ENCODE assay signal across 11 cellular contexts in the genomic region with DNA sequence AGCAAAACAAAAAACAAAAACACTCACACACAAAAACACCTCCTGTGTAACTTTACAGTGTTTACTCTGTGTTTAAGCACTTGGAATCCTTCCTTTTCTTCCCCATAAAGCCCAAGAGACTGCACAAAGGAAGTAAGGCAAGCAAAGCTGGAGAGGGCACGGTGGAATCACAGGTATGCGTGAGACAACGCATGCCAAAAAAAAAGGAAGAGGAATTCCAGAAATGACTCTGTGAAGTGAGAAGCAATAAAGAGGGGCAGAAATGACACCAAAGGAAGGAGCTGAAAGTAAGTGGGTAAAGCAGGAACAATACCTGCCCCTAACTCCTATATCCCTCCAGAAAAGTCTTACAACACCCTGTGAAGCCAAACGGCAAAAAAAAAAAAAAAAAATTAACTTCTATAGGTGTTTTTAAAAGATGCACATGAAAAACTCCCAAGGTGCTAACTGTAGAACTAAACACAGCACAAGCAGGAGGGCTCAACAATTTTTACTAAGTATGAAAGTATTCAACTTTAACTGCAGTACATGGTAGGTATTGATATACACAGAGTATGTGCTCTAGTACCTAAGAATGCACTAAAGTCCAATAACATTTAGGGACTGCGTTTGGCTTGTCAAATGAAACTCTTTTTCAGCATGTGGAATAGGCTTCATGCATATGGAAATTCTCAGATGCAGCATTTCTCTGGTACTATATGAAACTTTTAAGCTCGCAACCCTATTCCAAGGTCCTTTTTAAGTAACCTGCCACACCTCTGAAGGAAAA. TPM values are rescaled to one million over a fixed set of nuclear protein-coding genes. Genes with fewer than 3 reads are reported as not detected.
A peak's percentile ranks its signal among the peaks of the same experiment; 100 is the strongest.
DNase-seq lines count a peak whose midpoint lies in the region; ATAC-seq, FAIRE-seq and TF ChIP-seq lines count a peak whose summit lies in the region.
"Had no signal": no experiment of that assay in that cellular context is flagged by ENCODE, and none has a peak within 500 bp of the region (broad histone marks: within the 10 kb centered on the region; RNA-seq: fewer than 3 reads in every experiment).

No MANE protein-coding gene starts in this region.

- intact Hi-C loops in gastrocnemius medialis (cut with DNase I; ENCODE audit: low total_unique reads) = no loop called here

- DNase-seq in EL (peak; percentile 68), SK-N-SH (no peak), foreskin keratinocyte (peak; percentile 34 to 68), gastrocnemius medialis (no peak), frontal cortex (ENCODE audit: low spot score in 2 of 2) (no peak)
- DNase-seq in activated CD8-positive, alpha-beta memory T cell treated with anti-CD3 and anti-CD28 coated beads, Interleukin-2, amount 50 U/mL, for 4 hours = no peak
- DNase-seq: activated CD4-positive, alpha-beta T cell treated with anti-CD3 and anti-CD28 coated beads for 48 hours; amygdala; hippocampal formation had no signal

- no peak for TF ChIP-seq EP300 in SK-N-SH (IDR thresholded peaks at IDR 0.05; ENCODE audit: borderline replicate concordance in 1 of 2, low read depth in 1 of 2, low read length in 1 of 2)

- FAIRE-seq in frontal cortex (lab: Jason Lieb, UNC) = no peak

- ATAC-seq in foreskin keratinocyte (no peak), gastrocnemius medialis (no peak), HG02970 (IDR thresholded peaks at IDR 0.05; ENCODE audit: low FRiP score, unreplicated experiment) (no peak), HG02610 (IDR thresholded peaks at IDR 0.05; ENCODE audit: unreplicated experiment) (no peak)

- H3K4me3 ChIP-seq in SK-N-SH (ENCODE audit: low read depth in 2 of 2, low read length in 1 of 2) = peak overlapping the region in 1 of 2 experiments; percentile 30; a peak in 2 of 4 replicates
- no peak overlapping the region for H3K4me3 ChIP-seq in gastrocnemius medialis

- H2AFZ ChIP-seq in SK-N-SH (ENCODE audit: low read depth) = no peak overlapping the region

- H3K4me1 ChIP-seq in SK-N-SH (ENCODE audit: control insufficient read depth in 1 of 2, insufficient read depth in 2 of 2, low read depth in 1 of 2, low read length in 1 of 2) (peaks cover 45 to 65% of the 10 kb centered on the region in 2 experiments), foreskin keratinocyte (peaks cover 85% of the 10 kb centered on the region), gastrocnemius medialis (peaks cover 70 to 73% of the 10 kb centered on the region in 2 donors)

- CTCF ChIA-PET in SK-N-SH (lab: Yijun Ruan, JAX) = interaction anchor here (1.3 kb wide), 1 partner anchor 760 kb away, joined by 3 read pairs; no protein-coding TSS in a partner anchor

- no peak for TF ChIP-seq POLR2A in gastrocnemius medialis (IDR thresholded peaks at IDR 0.05)

- WGBS in SK-N-SH (ENCODE audit: low lambda C conversion rate) = 51% methylated on average over 6 of the region's 6 CpGs

- peak overlapping the region; percentile 48 for H3K4me2 ChIP-seq in SK-N-SH

- H3K9ac ChIP-seq in SK-N-SH = peak overlapping the region; percentile 36

- peaks cover 70 to 87% of the 10 kb centered on the region in 2 experiments for H3K36me3 ChIP-seq in SK-N-SH (replicated peaks in 1 of 2; ENCODE audit: control insufficient read depth in 1 of 2, insufficient read depth in 2 of 2, low read length in 1 of 2)
- no peaks in the 10 kb centered on the region for H3K36me3 ChIP-seq in gastrocnemius medialis

- H4K20me1 ChIP-seq in SK-N-SH (ENCODE audit: insufficient read depth) = peaks cover 88% of the 10 kb centered on the region

- POLR2A ChIA-PET in SK-N-SH (lab: Yijun Ruan, JAX) = no interaction called here

- no peaks in the 10 kb centered on the region for H3K9me3 ChIP-seq in SK-N-SH
- H3K9me3 ChIP-seq in gastrocnemius medialis = no peaks in the 10 kb centered on the region

- H3K27ac ChIP-seq in SK-N-SH (ENCODE audit: low read depth in 2 of 2, low read length in 1 of 2) (peak overlapping the region; percentile 61 to 75; a peak in 3 of 4 replicates), foreskin keratinocyte (peak overlapping the region; percentile 95), gastrocnemius medialis (peak overlapping the region in 3 of 4 donors; percentile 14 to 65 (median 53))

- H3F3A ChIP-seq in SK-N-SH (replicated peaks; ENCODE audit: insufficient read depth) = peaks cover 66% of the 10 kb centered on the region

- TF ChIP-seq CTCF in SK-N-SH (IDR thresholded peaks at IDR 0.05) (no peak), foreskin keratinocyte (conservative IDR thresholded peaks at IDR 0.05) (no peak), gastrocnemius medialis (IDR thresholded peaks at IDR 0.05 in 4 of 5, conservative IDR thresholded peaks at IDR 0.05 in 1 of 5) (no peak)

- H3K27me3 ChIP-seq in SK-N-SH (ENCODE audit: insufficient read depth) = no peaks in the 10 kb centered on the region
- no peaks in the 10 kb centered on the region for H3K27me3 ChIP-seq in foreskin keratinocyte
- no peaks in the 10 kb centered on the region for H3K27me3 ChIP-seq in gastrocnemius medialis

- in situ Hi-C loops in gastrocnemius medialis (cut with MboI; ENCODE audit: low sequenced_read_pairs in 4 of 4) = loop anchor here in 1 of 4 donors (25.0 kb wide), 1 partner anchor 666 kb away; no protein-coding TSS in a partner anchor

- no peak for TF ChIP-seq RAD21 in SK-N-SH (IDR thresholded peaks at IDR 0.05; ENCODE audit: low read length)

- H3K9me2 ChIP-seq in SK-N-SH = no peaks in the 10 kb centered on the region

- peaks cover 100% of the 10 kb centered on the region for H3K79me2 ChIP-seq in SK-N-SH (ENCODE audit: insufficient read depth)

TF ChIP-seq in SK-N-SH, 30 proteins besides CTCF, POLR2A, EP300 and RAD21:
- TF ChIP-seq, protein P1, sequence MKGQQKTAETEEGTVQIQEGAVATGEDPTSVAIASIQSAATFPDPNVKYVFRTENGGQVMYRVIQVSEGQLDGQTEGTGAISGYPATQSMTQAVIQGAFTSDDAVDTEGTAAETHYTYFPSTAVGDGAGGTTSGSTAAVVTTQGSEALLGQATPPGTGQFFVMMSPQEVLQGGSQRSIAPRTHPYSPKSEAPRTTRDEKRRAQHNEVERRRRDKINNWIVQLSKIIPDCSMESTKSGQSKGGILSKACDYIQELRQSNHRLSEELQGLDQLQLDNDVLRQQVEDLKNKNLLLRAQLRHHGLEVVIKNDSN (IDR thresholded peaks at IDR 0.05; ENCODE audit: borderline replicate concordance, low read depth) = no peak
- TF ChIP-seq TCF12 (IDR thresholded peaks at IDR 0.05) = peak; percentile 30; the same call in 1 of the 2 replicates
- TF ChIP-seq RFX5 (IDR thresholded peaks at IDR 0.05; ENCODE audit: low read length) = no peak
- no peak for TF ChIP-seq TAF1 (IDR thresholded peaks at IDR 0.05; ENCODE audit: borderline replicate concordance, low read depth, low read length)
- TF ChIP-seq NRF1 (IDR thresholded peaks at IDR 0.05; ENCODE audit: low read depth, low read length) = no peak
- no peak for TF ChIP-seq GABPA (IDR thresholded peaks at IDR 0.05; ENCODE audit: low read depth)
- TF ChIP-seq MXI1 (IDR thresholded peaks at IDR 0.05; ENCODE audit: low read depth, low read length) = no peak
- no peak for TF ChIP-seq REST (IDR thresholded peaks at IDR 0.05; ENCODE audit: low read depth, low read length)
- TF ChIP-seq NFIC (IDR thresholded peaks at IDR 0.05; ENCODE audit: borderline replicate concordance) = peak; percentile 61; the same call in 1 of the 2 replicates
- no peak for TF ChIP-seq ELF1 (IDR thresholded peaks at IDR 0.05)
TF ChIP-seq in SK-N-SH: peak in this region for 2.

RNA-seq across cellular contexts. Expression of gene RND3, which starts 9.1 kb away (rescaled TPM):
- polyA plus RNA-seq in SK-N-SH (2012; rRNA removed) (49.7 and 56.7 TPM in 2 replicates), foreskin keratinocyte (23.7 and 29.0 TPM in 2 replicates)
- polyA plus RNA-seq in SK-N-SH (2012; cell fraction: cytosol; rRNA removed) = 39.1 and 50.9 TPM in 2 replicates
- polyA plus RNA-seq in SK-N-SH (2012; cell fraction: nucleus; rRNA removed) = 55.8 and 82.5 TPM in 2 replicates
- total RNA-seq in foreskin keratinocyte (60.8 and 61.3 TPM in 2 replicates), gastrocnemius medialis (10 to 100 TPM in 3 of 4 donors, 1 to 10 TPM in 1; 2.1 to 14.9 (median 12.3) TPM), frontal cortex (251 TPM)

Comparison
In these comparisons a context has a peak if more than half of its experiments do, and no peak if none do; other contexts are left out.
1. DNase-seq: peak in EL (single experiment) and foreskin keratinocyte (2 of 2); none in SK-N-SH (single experiment), gastrocnemius medialis (0 of 2), frontal cortex (0 of 2) and activated CD8-positive, alpha-beta memory T cell treated with anti-CD3 and anti-CD28 coated beads, Interleukin-2, amount 50 U/mL, for 4 hours (single experiment).
2. Peak in every context shown above with its lines, with median percentiles within 50 percentile points of each other: H3K27ac ChIP-seq.